In genomic region chr15:68341851-68342336, GRCh38 we compare ENCODE assay signal across 1 cellular context.
TF ChIP-seq lines count a peak whose summit lies in the region.

No MANE protein-coding gene starts in this region.

TF ChIP-seq in IMR-90, 13 proteins besides CTCF, POLR2A, EP300 and RAD21 (continued from another document):
- TF ChIP-seq, protein P1, sequence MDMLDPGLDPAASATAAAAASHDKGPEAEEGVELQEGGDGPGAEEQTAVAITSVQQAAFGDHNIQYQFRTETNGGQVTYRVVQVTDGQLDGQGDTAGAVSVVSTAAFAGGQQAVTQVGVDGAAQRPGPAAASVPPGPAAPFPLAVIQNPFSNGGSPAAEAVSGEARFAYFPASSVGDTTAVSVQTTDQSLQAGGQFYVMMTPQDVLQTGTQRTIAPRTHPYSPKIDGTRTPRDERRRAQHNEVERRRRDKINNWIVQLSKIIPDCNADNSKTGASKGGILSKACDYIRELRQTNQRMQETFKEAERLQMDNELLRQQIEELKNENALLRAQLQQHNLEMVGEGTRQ (IDR thresholded peaks at IDR 0.05; ENCODE audit: low read depth, low read length): no peak
- TF ChIP-seq BHLHE40 (IDR thresholded peaks at IDR 0.05; ENCODE audit: low read depth, low read length): no peak
